18 cellular contexts compared by ENCODE assay signal in the genomic region with DNA sequence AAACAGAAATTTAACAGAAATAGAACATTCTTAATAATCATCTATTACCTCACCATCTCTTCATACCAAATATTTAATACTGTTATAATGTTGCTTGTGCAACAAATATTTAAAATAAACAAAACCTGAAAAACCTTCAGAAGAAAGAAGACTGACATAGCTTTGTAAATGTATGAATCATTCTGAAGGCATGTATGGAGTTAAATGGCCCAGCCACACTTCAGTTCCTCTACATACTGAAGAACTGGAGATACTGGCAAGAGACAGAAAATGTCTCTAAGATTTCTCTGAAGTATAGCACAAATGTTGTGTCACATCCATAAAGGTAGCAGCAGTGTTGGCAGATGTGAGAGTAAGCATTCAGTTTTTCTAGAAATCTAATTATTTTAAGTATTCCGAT.
"Had no signal": no experiment of that assay in that cellular context is flagged by ENCODE, and none has a peak within 500 bp of the region (broad histone marks: within the 10 kb centered on the region; RNA-seq: fewer than 3 reads in every experiment).

No MANE protein-coding gene starts in this region.

- H3K27ac ChIP-seq: adrenal gland, brain microvascular endothelial cell, left lung, psoas muscle, transverse colon had no signal

- ATAC-seq: left lung; natural killer cell treated with Interleukin-12 subunit alpha and Interleukin-12 subunit beta and Interleukin-15 and Interleukin-18, amount 100 ng/mL, for 72 hours; sciatic nerve had no signal

- DNase-seq: activated CD4-positive, CD25-positive, alpha-beta regulatory T cell; activated naive CD4-positive, alpha-beta T cell treated with anti-CD3 and anti-CD28 coated beads, Interleukin-2, amount 50 U/mL, for 16 hours; activated T-cell treated with anti-CD3 and anti-CD28 coated beads, Interleukin-2, amount 50 U/mL, for 1 hour; adrenal gland; brain microvascular endothelial cell; dermis blood vessel endothelial cell; endodermal cell; glutamatergic neuron; left lung; occipital lobe; psoas muscle; stimulated activated CD4-positive, alpha-beta T cell treated with anti-CD3 and anti-CD28 coated beads, Interleukin-12 subunit alpha, Interleukin-12 subunit beta, amount 100 ng/mL, for 4 hours; stimulated activated naive CD4-positive, alpha-beta T cell; substantia nigra; transverse colon had no signal

- FAIRE-seq: TTC549 had no signal

- H3K36me3 ChIP-seq: adrenal gland, brain microvascular endothelial cell, left lung, transverse colon had no signal

- H3K9me3 ChIP-seq: adrenal gland, left lung, psoas muscle, transverse colon had no signal

- H3K27me3 ChIP-seq: adrenal gland, brain microvascular endothelial cell, left lung, transverse colon had no signal

- H3K4me1 ChIP-seq: adrenal gland, left lung, transverse colon had no signal

- H3K4me3 ChIP-seq: adrenal gland, left lung, psoas muscle, transverse colon had no signal
